ENCODE assay signal across 21 cellular contexts in the genomic region with DNA sequence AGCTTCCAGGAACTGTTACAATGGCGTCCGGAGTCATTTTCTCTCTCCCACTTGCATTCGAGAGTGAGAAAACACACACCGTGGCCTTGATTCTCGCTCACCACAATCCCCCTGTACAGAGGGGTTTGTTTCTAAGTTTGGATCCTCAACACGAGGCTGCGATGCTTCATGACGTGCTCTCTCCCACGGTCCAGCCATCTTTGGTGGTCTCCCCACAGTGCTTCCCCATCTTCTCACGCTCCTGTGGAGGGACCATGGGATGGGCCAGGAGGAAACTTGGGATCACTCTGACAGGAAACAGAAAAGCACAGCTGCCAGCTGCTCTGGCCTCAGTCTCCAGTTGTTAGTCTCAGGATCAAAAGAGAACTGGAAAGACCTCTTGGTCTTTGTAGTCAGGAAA. TPM values are rescaled to one million over a fixed set of nuclear protein-coding genes. Genes with fewer than 3 reads are reported as not detected.
A peak's percentile ranks its signal among the peaks of the same experiment; 100 is the strongest.
DNase-seq lines count a peak whose midpoint lies in the region; ATAC-seq, FAIRE-seq and TF ChIP-seq lines count a peak whose summit lies in the region.
"Had no signal": no experiment of that assay in that cellular context is flagged by ENCODE, and none has a peak within 500 bp of the region (broad histone marks: within the 10 kb centered on the region; RNA-seq: fewer than 3 reads in every experiment).

No MANE protein-coding gene starts in this region.

- H3K4me3 Mint-ChIP-seq in neural progenitor cell = no peak overlapping the region
- H3K4me3 Mint-ChIP-seq: CD4-positive, alpha-beta T cell; H9 had no signal

- H4K20me1 ChIP-seq in H1 (replicated peaks in 1 of 2; ENCODE audit: control insufficient read depth in 1 of 2, insufficient read depth in 2 of 2, low read length in 2 of 2) = no peaks in the 10 kb centered on the region
- no peaks in the 10 kb centered on the region for H4K20me1 ChIP-seq in neural progenitor cell (ENCODE audit: low read depth)

- H3F3A ChIP-seq in neural progenitor cell (ENCODE audit: low read depth) = no peaks in the 10 kb centered on the region

- H3K79me2 ChIP-seq in H1 (ENCODE audit: control insufficient read depth in 1 of 2, insufficient read depth in 2 of 2, low read length in 2 of 2) (no peaks in the 10 kb centered on the region), neural progenitor cell (ENCODE audit: low read depth) (no peaks in the 10 kb centered on the region)

- FAIRE-seq in H1 (lab: Jason Lieb, UNC) = no peak
- FAIRE-seq: A204.1, GM12892, GM18507 had no signal

- H3K14ac ChIP-seq in H1 (ENCODE audit: insufficient read length) = no peak overlapping the region

- H3K9me3 Mint-ChIP-seq in neural progenitor cell = no peaks in the 10 kb centered on the region
- H3K9me3 Mint-ChIP-seq: CD4-positive, alpha-beta T cell; H9 had no signal

- POLR2A ChIA-PET in H1 (lab: Charles Lee; ENCODE audit: partially characterized antibody) = no interaction called here

- no peak overlapping the region for H3K4me3 ChIP-seq in H1 (ENCODE audit: extremely low read depth in 1 of 4, insufficient read depth in 2 of 4, low read depth in 3 of 4, low read length in 4 of 4)
- no peak overlapping the region for H3K4me3 ChIP-seq in neural progenitor cell
- H3K4me3 ChIP-seq in testis = no peak overlapping the region
- H3K4me3 ChIP-seq in right cardiac atrium (ENCODE audit: low read length) = no peak overlapping the region

- no peak overlapping the region for H2BK12ac ChIP-seq in H1 (ENCODE audit: low read depth, low read length)

- H3K36me3 ChIP-seq in H1 (ENCODE audit: control insufficient read depth in 2 of 4, insufficient read depth in 4 of 4, low read length in 3 of 4) = no peaks in the 10 kb centered on the region
- no peaks in the 10 kb centered on the region for H3K36me3 ChIP-seq in neural progenitor cell
- no peaks in the 10 kb centered on the region for H3K36me3 ChIP-seq in testis (ENCODE audit: low read depth, missing control alignments)

- DNase-seq in LHCN-M2 (ENCODE audit: low read depth) = peak; percentile 26
- DNase-seq in H1 (ENCODE audit: low read depth in 1 of 2, low spot score in 2 of 2) = no peak
- DNase-seq in neural progenitor cell (ENCODE audit: low spot score) = no peak
- DNase-seq in testis = peak; percentile 9
- DNase-seq in NCI-H128 (lab: John Stamatoyannopoulos, UW; ENCODE audit: unreplicated experiment) = no peak
- no peak for DNase-seq in globus pallidus (ENCODE audit: low spot score)
- DNase-seq in right cardiac atrium = no peak
- DNase-seq: AML-193; CD4-positive, alpha-beta T cell; DMS153; DMS79; GDM1; GOT3; H9 had no signal

- intact Hi-C loops in testis (cut with DNase I; ENCODE audit: low total_unique reads) (no loop called here), right cardiac atrium (cut with DNase I) (no loop called here)

- CTCF ChIA-PET in H1 (lab: Charles Lee; ENCODE audit: partially characterized antibody) = interaction anchor here (0.9 to 1.6 kb wide), 4 partner anchors 17 to 55 kb away, joined by 3 to 6 read pairs (median 4); a partner anchor contains a TSS

- no peak overlapping the region for H3K23ac ChIP-seq in H1 (ENCODE audit: insufficient read length)

- H3K4me1 ChIP-seq in H1 (replicated peaks in 1 of 4; ENCODE audit: control insufficient read depth in 3 of 4, insufficient read depth in 4 of 4, low read length in 3 of 4) (no peaks in the 10 kb centered on the region), neural progenitor cell (no peaks in the 10 kb centered on the region), testis (no peaks in the 10 kb centered on the region), right cardiac atrium (ENCODE audit: control insufficient read depth, insufficient read depth, low read length) (no peaks in the 10 kb centered on the region)

- H2BK20ac ChIP-seq in H1 (ENCODE audit: low read length) = no peak overlapping the region

- H3K36me3 Mint-ChIP-seq in neural progenitor cell = no peaks in the 10 kb centered on the region

- H2AFZ ChIP-seq in H1 (ENCODE audit: low read length) = peak overlapping the region; percentile 79
- H2AFZ ChIP-seq in neural progenitor cell (replicated peaks) = peak overlapping the region; percentile 63

- no peak overlapping the region for H2BK15ac ChIP-seq in H1 (ENCODE audit: low read length)

- no peak for TF ChIP-seq CTCF in H1 (IDR thresholded peaks at IDR 0.05; ENCODE audit: control extremely low read depth in 1 of 3, insufficient read depth in 1 of 3, low read depth in 1 of 3, low read length in 3 of 3)
- no peak for TF ChIP-seq CTCF in neural progenitor cell (IDR thresholded peaks at IDR 0.05)
- TF ChIP-seq CTCF in testis (IDR thresholded peaks at IDR 0.05) = no peak

- H3K27me3 ChIP-seq in H1 (replicated peaks in 1 of 4; ENCODE audit: control insufficient read depth in 3 of 4, extremely low read depth in 1 of 4, insufficient read depth in 3 of 4, low read length in 3 of 4) (no peaks in the 10 kb centered on the region), neural progenitor cell (no peaks in the 10 kb centered on the region), testis (no peaks in the 10 kb centered on the region), right cardiac atrium (ENCODE audit: control insufficient read depth, insufficient read depth) (no peaks in the 10 kb centered on the region)

- no peak overlapping the region for H3K18ac ChIP-seq in H1 (ENCODE audit: extremely low read depth, low read length)

- no peak overlapping the region for H3K27ac Mint-ChIP-seq in neural progenitor cell
- H3K27ac Mint-ChIP-seq: CD4-positive, alpha-beta T cell; H9 had no signal

- H4K91ac ChIP-seq in H1 (replicated peaks; ENCODE audit: insufficient read length, low read length) = no peak overlapping the region

- no peaks in the 10 kb centered on the region for H3K27me3 Mint-ChIP-seq in neural progenitor cell (ENCODE audit: insufficient read depth, low read depth)

- no peaks in the 10 kb centered on the region for H3K23me2 ChIP-seq in H1 (ENCODE audit: low read depth, low read length)

- no peak for TF ChIP-seq EP300 in H1 (IDR thresholded peaks at IDR 0.05; ENCODE audit: borderline replicate concordance in 1 of 2, low read depth in 2 of 2, low read length in 2 of 2)

- H3K56ac ChIP-seq in H1 (replicated peaks; ENCODE audit: insufficient read length, low read depth, low read length) = no peak overlapping the region

- H4K5ac ChIP-seq in H1 (ENCODE audit: insufficient read length, low read depth, low read length) = no peak overlapping the region

- H3K4me2 ChIP-seq in H1 (ENCODE audit: insufficient read depth in 1 of 2, low read depth in 2 of 2, low read length in 2 of 2) = no peak overlapping the region
- H3K4me2 ChIP-seq in neural progenitor cell = no peak overlapping the region

- no peak for ATAC-seq in right cardiac atrium

- H3K27ac ChIP-seq in H1 (ENCODE audit: low read depth, low read length) (no peak overlapping the region), neural progenitor cell (no peak overlapping the region), testis (no peak overlapping the region), right cardiac atrium (ENCODE audit: low read length) (no peak overlapping the region)
- H3K27ac ChIP-seq: C4-2B had no signal

- H3K9me3 ChIP-seq in H1 (ENCODE audit: insufficient read depth in 2 of 2, low read depth in 1 of 2, low read length in 1 of 2) = no peaks in the 10 kb centered on the region
- no peaks in the 10 kb centered on the region for H3K9me3 ChIP-seq in neural progenitor cell (ENCODE audit: low read depth)
- no peaks in the 10 kb centered on the region for H3K9me3 ChIP-seq in testis
- no peaks in the 10 kb centered on the region for H3K9me3 ChIP-seq in right cardiac atrium (ENCODE audit: control insufficient read depth, low read length)

- no peak overlapping the region for H2AK5ac ChIP-seq in H1 (ENCODE audit: low read depth, low read length)

- 93% methylated on average over 10 of the region's 10 CpGs; no CpG with 5 or more reads in 1 of the 2 experiments for WGBS in H1 (ENCODE audit: extremely low coverage in 1 of 2, insufficient coverage in 1 of 2, insufficient read length in 1 of 2, insufficient replicate concordance in 2 of 2, low coverage in 1 of 2, low lambda C conversion rate in 2 of 2, missing lambda C conversion rate in 1 of 2), 2 experiments
- WGBS in testis, 2 donors = 79 to 86% methylated on average over 10 of the region's 10 CpGs
- 83% methylated on average over 10 of the region's 10 CpGs for WGBS in right cardiac atrium

- H3K9ac ChIP-seq in H1 (replicated peaks in 1 of 4; ENCODE audit: extremely low read depth in 1 of 4, low read depth in 3 of 4, low read length in 3 of 4) (no peak overlapping the region), neural progenitor cell (no peak overlapping the region)

- H3K4me1 Mint-ChIP-seq in neural progenitor cell = no peaks in the 10 kb centered on the region
- H3K4me1 Mint-ChIP-seq: H9 had no signal

- TF ChIP-seq POLR2A in H1 (IDR thresholded peaks at IDR 0.05; ENCODE audit: control extremely low read depth in 1 of 2, low read depth in 2 of 2, low read length in 2 of 2) (no peak), testis (IDR thresholded peaks at IDR 0.05) (no peak)

- H4K8ac ChIP-seq in H1 (ENCODE audit: extremely low read depth, insufficient read depth, low read length) = no peak overlapping the region

- no peak overlapping the region for H2BK120ac ChIP-seq in H1 (replicated peaks; ENCODE audit: low read depth, low read length)

- H3K4ac ChIP-seq in H1 (replicated peaks; ENCODE audit: insufficient read length, low read depth, low read length) = no peak overlapping the region

- no peak for TF ChIP-seq RAD21 in H1 (IDR thresholded peaks at IDR 0.05 in 1 of 2, conservative IDR thresholded peaks at IDR 0.05 in 1 of 2; ENCODE audit: low read depth in 2 of 2, low read length in 2 of 2)

- no peaks in the 10 kb centered on the region for H3K79me1 ChIP-seq in H1 (ENCODE audit: low read depth, low read length)

- H2BK5ac ChIP-seq in H1 (ENCODE audit: low read depth, low read length) = no peak overlapping the region

RNA-seq across cellular contexts. Expression of a gene that starts 28.1 kb away (rescaled TPM):
- total RNA-seq in LHCN-M2 (2014; rRNA removed) (not detected in 2 replicates), neural progenitor cell (ENCODE audit: low replicate concordance) (not detected in 2 replicates), testis (not detected), right cardiac atrium (1 to 10 TPM; 1.3 to 2.9 (median 1.4) TPM)
- polyA plus RNA-seq in LHCN-M2 (2012) = not detected
- total RNA-seq in H1 (2021; fragmentation: NEBNext Ultra II Directional; extraction: Animal tissue kit (Norgen Biotek cat#: 25700)) = not detected in 2 replicates
- polyA plus RNA-seq in H1 (2011; rRNA removed) (not detected in 2 replicates), testis (ENCODE audit: insufficient read depth, low read depth, low replicate concordance) (not detected), right cardiac atrium (1.6 TPM)
- polyA plus RNA-seq in H1 (2011; cell fraction: cytosol; rRNA removed) = not detected
- not detected for polyA plus RNA-seq in H1 (2011; cell fraction: nucleus; rRNA removed)
- polyA plus RNA-seq in H1 (2012, experiment 1 of 2) = not detected in 4 replicates
- not detected for polyA plus RNA-seq in H1 (2012, experiment 2 of 2)
- not detected for polyA plus RNA-seq in H1 (2013, experiment 1 of 2)
- polyA plus RNA-seq in H1 (2013, experiment 2 of 2) = not detected
- polyA minus RNA-seq in H1 (2011; rRNA and poly(A)+ RNA removed) = not detected in 2 replicates
- not detected for polyA minus RNA-seq in H1 (2011; cell fraction: cytosol; rRNA and poly(A)+ RNA removed)
- polyA minus RNA-seq in H1 (2011; cell fraction: nucleus; rRNA and poly(A)+ RNA removed) = not detected
- total RNA-seq: CD4-positive, alpha-beta T cell; Daoy; H9; HT-29 had no signal
- polyA plus RNA-seq: BJ had no signal

RNA-seq across cellular contexts. Expression of a gene that starts 42.9 kb away (rescaled TPM):
- total RNA-seq in LHCN-M2 (2014; rRNA removed) = 135 and 217 TPM in 2 replicates
- polyA plus RNA-seq in LHCN-M2 (2012) = 67.9 TPM
- total RNA-seq in H1 (2021; fragmentation: NEBNext Ultra II Directional; extraction: Animal tissue kit (Norgen Biotek cat#: 25700)) = 76.4 and 86.1 TPM in 2 replicates
- 57.6 and 81.5 TPM in 2 replicates for polyA plus RNA-seq in H1 (2011; rRNA removed)
- polyA plus RNA-seq in H1 (2011; cell fraction: cytosol; rRNA removed) = 83.6 TPM
- polyA plus RNA-seq in H1 (2011; cell fraction: nucleus; rRNA removed) = 576 TPM
- polyA plus RNA-seq in H1 (2012, experiment 1 of 2) = 88.5 to 116 TPM (median 98.2 TPM) in 4 replicates
- 49.5 TPM for polyA plus RNA-seq in H1 (2012, experiment 2 of 2)
- 53.7 TPM for polyA plus RNA-seq in H1 (2013, experiment 1 of 2)
- polyA plus RNA-seq in H1 (2013, experiment 2 of 2) = 44.3 TPM
- 39.1 and 41.6 TPM in 2 replicates for polyA minus RNA-seq in H1 (2011; rRNA and poly(A)+ RNA removed)
- polyA minus RNA-seq in H1 (2011; cell fraction: cytosol; rRNA and poly(A)+ RNA removed) = 30.8 TPM
- polyA minus RNA-seq in H1 (2011; cell fraction: nucleus; rRNA and poly(A)+ RNA removed) = 103 TPM
- total RNA-seq in neural progenitor cell (ENCODE audit: low replicate concordance) = 43.4 and 75.2 TPM in 2 replicates
- 10 to 100 TPM; 26.4 to 30.6 TPM for total RNA-seq in testis
- 43.3 TPM for polyA plus RNA-seq in testis (ENCODE audit: insufficient read depth, low read depth, low replicate concordance)
- total RNA-seq in right cardiac atrium = 100 to 1,000 TPM; 465 to 674 (median 604) TPM
- polyA plus RNA-seq in right cardiac atrium = 288 TPM

RNA-seq across cellular contexts. Expression of a gene that starts 51.0 kb away (rescaled TPM):
- 118 and 135 TPM in 2 replicates for total RNA-seq in LHCN-M2 (2014; rRNA removed)
- 374 TPM for polyA plus RNA-seq in LHCN-M2 (2012)
- 84.3 and 91.1 TPM in 2 replicates for total RNA-seq in H1 (2021; fragmentation: NEBNext Ultra II Directional; extraction: Animal tissue kit (Norgen Biotek cat#: 25700))
- 149 and 185 TPM in 2 replicates for polyA plus RNA-seq in H1 (2011; rRNA removed)
- polyA plus RNA-seq in H1 (2011; cell fraction: cytosol; rRNA removed) = 215 TPM
- polyA plus RNA-seq in H1 (2011; cell fraction: nucleus; rRNA removed) = 132 TPM
- 124 to 187 TPM (median 163 TPM) in 4 replicates for polyA plus RNA-seq in H1 (2012, experiment 1 of 2)
- 152 TPM for polyA plus RNA-seq in H1 (2012, experiment 2 of 2)
- 87.5 TPM for polyA plus RNA-seq in H1 (2013, experiment 1 of 2)
- polyA plus RNA-seq in H1 (2013, experiment 2 of 2) = 85.4 TPM
- 41.3 and 44.1 TPM in 2 replicates for polyA minus RNA-seq in H1 (2011; rRNA and poly(A)+ RNA removed)
- 24.3 TPM for polyA minus RNA-seq in H1 (2011; cell fraction: cytosol; rRNA and poly(A)+ RNA removed)
- 27.7 TPM for polyA minus RNA-seq in H1 (2011; cell fraction: nucleus; rRNA and poly(A)+ RNA removed)
- total RNA-seq in neural progenitor cell (ENCODE audit: low replicate concordance) = 48.1 and 92.5 TPM in 2 replicates
- total RNA-seq in testis = 100 to 1,000 TPM; 110 to 145 TPM
- polyA plus RNA-seq in testis (ENCODE audit: insufficient read depth, low read depth, low replicate concordance) = 108 TPM
- 100 to 1,000 TPM; 134 to 149 (median 139) TPM for total RNA-seq in right cardiac atrium
- 205 TPM for polyA plus RNA-seq in right cardiac atrium

RNA-seq across cellular contexts. Expression of a gene that starts 55.4 kb away (rescaled TPM):
- 147 and 216 TPM in 2 replicates for total RNA-seq in LHCN-M2 (2014; rRNA removed)
- 29.0 TPM for polyA plus RNA-seq in LHCN-M2 (2012)
- 4.2 and 4.5 TPM in 2 replicates for total RNA-seq in H1 (2021; fragmentation: NEBNext Ultra II Directional; extraction: Animal tissue kit (Norgen Biotek cat#: 25700))
- 6.0 and 7.1 TPM in 2 replicates for polyA plus RNA-seq in H1 (2011; rRNA removed)
- polyA plus RNA-seq in H1 (2011; cell fraction: cytosol; rRNA removed) = 8.7 TPM
- 14.0 TPM for polyA plus RNA-seq in H1 (2011; cell fraction: nucleus; rRNA removed)
- 5.4 to 9.4 TPM (median 6.1 TPM) in 4 replicates for polyA plus RNA-seq in H1 (2012, experiment 1 of 2)
- 2.8 TPM for polyA plus RNA-seq in H1 (2012, experiment 2 of 2)
- polyA plus RNA-seq in H1 (2013, experiment 1 of 2) = 5.6 TPM
- 4.7 TPM for polyA plus RNA-seq in H1 (2013, experiment 2 of 2)
- 6.7 and 7.3 TPM in 2 replicates for polyA minus RNA-seq in H1 (2011; rRNA and poly(A)+ RNA removed)
- polyA minus RNA-seq in H1 (2011; cell fraction: cytosol; rRNA and poly(A)+ RNA removed) = 3.8 TPM
- polyA minus RNA-seq in H1 (2011; cell fraction: nucleus; rRNA and poly(A)+ RNA removed) = 14.1 TPM
- total RNA-seq in neural progenitor cell (ENCODE audit: low replicate concordance) = 3.0 and 14.6 TPM in 2 replicates
- total RNA-seq in testis = 10 to 100 TPM; 15.1 to 18.0 TPM
- polyA plus RNA-seq in testis (ENCODE audit: insufficient read depth, low read depth, low replicate concordance) = 9.8 TPM
- total RNA-seq in right cardiac atrium = 10 to 100 TPM; 15.9 to 27.7 (median 23.3) TPM
- polyA plus RNA-seq in right cardiac atrium = 24.1 TPM

Comparison
In these comparisons a context has a peak if more than half of its experiments do, and no peak if none do; other contexts are left out.
1. DNase-seq: peak in LHCN-M2 (single experiment) and testis (single experiment); none in H1 (0 of 2), neural progenitor cell (single experiment), NCI-H128 (single experiment), globus pallidus (single experiment) and right cardiac atrium (0 of 3).